ENCODE assay signal across 14 cellular contexts in genomic region chr1:119964673-119965363, GRCh38.
A peak's percentile ranks its signal among the peaks of the same experiment; 100 is the strongest.
DNase-seq lines count a peak whose midpoint lies in the region; ATAC-seq and TF ChIP-seq lines count a peak whose summit lies in the region.
"Had no signal": no experiment of that assay in that cellular context is flagged by ENCODE, and none has a peak within 500 bp of the region (broad histone marks: within the 10 kb centered on the region; RNA-seq: fewer than 3 reads in every experiment).

No MANE protein-coding gene starts in this region.

- peak; percentile 21 for ATAC-seq in gastroesophageal sphincter
- ATAC-seq in GM18907 (IDR thresholded peaks at IDR 0.05; ENCODE audit: unreplicated experiment): no peak
- no peak for ATAC-seq in HG02840 (IDR thresholded peaks at IDR 0.05; ENCODE audit: low FRiP score, unreplicated experiment)
- no peak for ATAC-seq in HG03135 (IDR thresholded peaks at IDR 0.05; ENCODE audit: unreplicated experiment)
- ATAC-seq: activated T-cell treated with anti-CD3 and anti-CD28 coated beads, Interleukin-2, amount 50 U/mL, for 72 hours; mucosa of descending colon had no signal

- H3K36me3 ChIP-seq in ascending aorta: peaks cover 21 to 43% of the 10 kb centered on the region in 2 donors
- H3K36me3 ChIP-seq in gastroesophageal sphincter: peaks cover 0 to 70% of the 10 kb centered on the region in 2 donors
- peaks cover 20% of the 10 kb centered on the region for H3K36me3 ChIP-seq in rectal smooth muscle tissue (ENCODE audit: control insufficient read depth, insufficient read depth, low read length)

- BruUV-seq in Calu3 (replicated peaks; lab: Mats Ljungman, UMichigan): no TSS peak

- no peak overlapping the region for H3K9ac ChIP-seq in rectal smooth muscle tissue (ENCODE audit: low read length)

- H3K27ac Mint-ChIP-seq in CD14-positive monocyte (peak overlapping the region in 4 of 7 donors; percentile 2 to 55 (median 37)), Calu3 (ENCODE audit: unreplicated experiment) (no peak overlapping the region)
- H3K27ac Mint-ChIP-seq: activated B cell treated with CpG ODN at 0.5 μM for 24 hours; activated T-cell treated with anti-CD3 and anti-CD28 coated beads, Interleukin-2, amount 50 U/mL, for 72 hours; dendritic cell treated with granulocyte-macrophage colony-stimulating factor and Interleukin-4, amounts not matched to agents 40 ng/mL and 50 ng/mL, for 4 days had no signal

- H3K36me3 Mint-ChIP-seq in CD14-positive monocyte (peaks cover 78 to 96% of the 10 kb centered on the region in 2 donors), Calu3 (ENCODE audit: insufficient read depth, unreplicated experiment) (peaks cover 4% of the 10 kb centered on the region)

- H3K27me3 Mint-ChIP-seq in CD14-positive monocyte (ENCODE audit: low read depth in 3 of 3) (peaks cover 0 to 4% (median 0%) of the 10 kb centered on the region in 3 donors), Calu3 (ENCODE audit: unreplicated experiment) (no peaks in the 10 kb centered on the region)
- H3K27me3 Mint-ChIP-seq: activated B cell treated with CpG ODN at 0.5 μM for 24 hours; dendritic cell treated with granulocyte-macrophage colony-stimulating factor and Interleukin-4, amounts not matched to agents 40 ng/mL and 50 ng/mL, for 4 days had no signal

- no peaks in the 10 kb centered on the region for H3K27me3 ChIP-seq in ascending aorta
- no peaks in the 10 kb centered on the region for H3K27me3 ChIP-seq in gastroesophageal sphincter
- H3K27me3 ChIP-seq in rectal smooth muscle tissue (ENCODE audit: control insufficient read depth, insufficient read depth, low read length): no peaks in the 10 kb centered on the region

- WGBS in gastroesophageal sphincter (ENCODE audit: low coverage in 1 of 2), 2 donors: 38 to 50% methylated on average over 1 of the region's 1 CpG

- TF ChIP-seq POLR2A in gastroesophageal sphincter (IDR thresholded peaks at IDR 0.05): no peak

- peak overlapping the region; percentile 58 to 74 for H3K27ac ChIP-seq in ascending aorta
- peak overlapping the region in 3 of 4 donors; percentile 27 to 52 (median 36) for H3K27ac ChIP-seq in gastroesophageal sphincter
- H3K27ac ChIP-seq in rectal smooth muscle tissue (ENCODE audit: low read depth, low read length): peak overlapping the region; percentile 7
- H3K27ac ChIP-seq: C4-2B had no signal

- no peak overlapping the region for H3K4me3 Mint-ChIP-seq in CD14-positive monocyte
- H3K4me3 Mint-ChIP-seq in Calu3 (ENCODE audit: low read depth, unreplicated experiment): no peak overlapping the region
- H3K4me3 Mint-ChIP-seq: activated B cell treated with CpG ODN at 0.5 μM for 24 hours; activated T-cell treated with anti-CD3 and anti-CD28 coated beads, Interleukin-2, amount 50 U/mL, for 72 hours; dendritic cell treated with granulocyte-macrophage colony-stimulating factor and Interleukin-4, amounts not matched to agents 40 ng/mL and 50 ng/mL, for 4 days had no signal

- H3K4me1 ChIP-seq in ascending aorta: peaks cover 0 to 48% of the 10 kb centered on the region in 2 donors
- H3K4me1 ChIP-seq in gastroesophageal sphincter: peaks cover 18 to 46% (median 26%) of the 10 kb centered on the region in 3 donors
- H3K4me1 ChIP-seq in rectal smooth muscle tissue (ENCODE audit: control insufficient read depth, insufficient read depth, low read length): peaks cover 2% of the 10 kb centered on the region

- TF ChIP-seq EP300 in gastroesophageal sphincter (IDR thresholded peaks at IDR 0.05): no peak

- TF ChIP-seq CTCF in CD14-positive monocyte (IDR thresholded peaks at IDR 0.05) (no peak), ascending aorta (IDR thresholded peaks at IDR 0.05) (no peak), gastroesophageal sphincter (IDR thresholded peaks at IDR 0.05) (no peak), Calu3 (IDR thresholded peaks at IDR 0.05; ENCODE audit: unreplicated experiment) (no peak)

- intact Hi-C loops in CD14-positive monocyte (cut with micrococcal nuclease) (loop anchor here in 1 of 2 donors (5.0 kb wide), 1 partner anchor 53 kb away; no protein-coding TSS in a partner anchor), ascending aorta (cut with DNase I) (no loop called here), Calu3 (cut with micrococcal nuclease; ENCODE audit: unreplicated experiment) (no loop called here)

- H3K9me3 Mint-ChIP-seq in CD14-positive monocyte (peaks cover 0 to 2% (median 0%) of the 10 kb centered on the region in 7 donors), Calu3 (ENCODE audit: low read depth, unreplicated experiment) (no peaks in the 10 kb centered on the region)
- H3K9me3 Mint-ChIP-seq: activated B cell treated with CpG ODN at 0.5 μM for 24 hours; activated T-cell treated with anti-CD3 and anti-CD28 coated beads, Interleukin-2, amount 50 U/mL, for 72 hours; dendritic cell treated with granulocyte-macrophage colony-stimulating factor and Interleukin-4, amounts not matched to agents 40 ng/mL and 50 ng/mL, for 4 days had no signal

- no peak overlapping the region for H3K4me3 ChIP-seq in ascending aorta
- no peak overlapping the region for H3K4me3 ChIP-seq in gastroesophageal sphincter
- H3K4me3 ChIP-seq in rectal smooth muscle tissue (ENCODE audit: low read length): no peak overlapping the region
- H3K4me3 ChIP-seq: mucosa of descending colon had no signal

- DNase-seq in CD14-positive monocyte (ENCODE audit: low spot score) (no peak), ascending aorta (ENCODE audit: low spot score in 2 of 2) (no peak), Calu3 (no peak)
- DNase-seq: activated B cell treated with CpG ODN at 0.5 μM for 24 hours; activated T-cell treated with anti-CD3 and anti-CD28 coated beads, Interleukin-2, amount 50 U/mL, for 72 hours; GOT3; mucosa of descending colon had no signal

- CTCF ChIA-PET in Calu3 (lab: Charles Lee): no interaction called here

- H3K4me1 Mint-ChIP-seq in CD14-positive monocyte (peaks cover 7% of the 10 kb centered on the region), Calu3 (ENCODE audit: low read depth, unreplicated experiment) (peaks cover 9% of the 10 kb centered on the region)

- H3K9me3 ChIP-seq in ascending aorta: no peaks in the 10 kb centered on the region
- no peaks in the 10 kb centered on the region for H3K9me3 ChIP-seq in gastroesophageal sphincter
- H3K9me3 ChIP-seq: mucosa of descending colon had no signal

Comparison
In these comparisons a context has a peak if more than half of its experiments do, and no peak if none do; other contexts are left out.
1. H3K27ac ChIP-seq: peak in every context shown above with its lines; median percentile 66 in ascending aorta; 36 in gastroesophageal sphincter; 7 in rectal smooth muscle tissue.